Comparison of ENCODE assay signal across 28 cellular contexts in the genomic region with DNA sequence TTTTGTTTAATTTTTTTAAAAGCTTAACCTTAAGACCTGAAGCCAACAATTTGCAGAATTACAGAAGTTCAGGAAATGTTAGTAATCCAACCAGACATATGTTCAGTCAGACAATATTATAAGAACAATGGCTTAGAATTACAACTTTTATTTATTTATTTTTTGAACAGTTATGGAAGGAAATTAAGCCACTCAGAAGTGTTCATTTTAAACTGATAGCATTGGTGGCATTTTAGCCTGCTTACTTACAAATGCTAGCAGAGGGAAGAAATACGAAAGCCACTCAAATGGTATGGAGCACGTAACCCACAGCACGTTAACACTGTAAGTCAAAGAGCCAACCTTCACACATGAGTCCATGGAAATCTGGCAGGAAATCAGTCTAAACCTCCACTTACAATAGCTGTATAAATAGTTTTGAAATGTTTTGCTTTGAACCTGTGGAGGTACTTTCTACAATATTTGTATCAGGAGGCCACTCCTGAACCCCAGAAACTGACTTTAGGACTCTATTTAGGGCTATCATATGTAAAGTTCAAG.
"Had no signal": no experiment of that assay in that cellular context is flagged by ENCODE, and none has a peak within 500 bp of the region (broad histone marks: within the 10 kb centered on the region; RNA-seq: fewer than 3 reads in every experiment).

No MANE protein-coding gene starts in this region.

- H3K27me3 Mint-ChIP-seq: activated CD4-positive, alpha-beta T cell treated with anti-CD3 and anti-CD28 coated beads, Interleukin-2, amount 10 ng/mL, durations not matched to agents 24 days and 14 days; activated CD8-positive, alpha-beta memory T cell treated with anti-CD3 and anti-CD28 coated beads, Interleukin-2, amount 10 ng/mL, durations not matched to agents 7 days and 5 days; activated naive CD4-positive, alpha-beta T cell treated with anti-CD3 and anti-CD28 coated beads, Interleukin-2, amount 50 U/mL, for 24 hours; activated T-cell treated with anti-CD3 and anti-CD28 coated beads, Interleukin-2, amount 50 U/mL, for 24 hours; central memory CD8-positive, alpha-beta T cell; T-helper 17 cell had no signal

- FAIRE-seq: astrocyte had no signal

- H3K36me3 ChIP-seq: Peyer's patch had no signal

- H3K9me3 ChIP-seq: Peyer's patch had no signal

- H3K27ac Mint-ChIP-seq: activated CD4-positive, alpha-beta T cell treated with anti-CD3 and anti-CD28 coated beads, Interleukin-2, amount 10 ng/mL, durations not matched to agents 24 days and 14 days; activated CD8-positive, alpha-beta memory T cell treated with anti-CD3 and anti-CD28 coated beads, Interleukin-2, amount 10 ng/mL, durations not matched to agents 7 days and 5 days; activated naive CD4-positive, alpha-beta T cell treated with anti-CD3 and anti-CD28 coated beads, Interleukin-2, amount 50 U/mL, for 24 hours; activated T-cell treated with anti-CD3 and anti-CD28 coated beads, Interleukin-2, amount 50 U/mL, for 24 hours; activated T-helper 1 cell treated with anti-CD3 and anti-CD28 coated beads, Interleukin-12 subunit alpha, Interleukin-12 subunit beta, Interleukin-2, Interleukin-4 antibody, amounts not matched to agents 30 ng/mL and 10 ng/mL and 1 ng/mL, durations not matched to agents 14 hours and 24 hours and 36 hours; brain; T-helper 17 cell; WTC11 had no signal

- H3K36me3 Mint-ChIP-seq: brain, WTC11 had no signal

- DNase-seq: activated CD4-positive, alpha-beta T cell treated with anti-CD3 and anti-CD28 coated beads, Interleukin-2, amount 10 ng/mL, durations not matched to agents 24 days and 14 days; activated CD4-positive, alpha-beta T cell treated with anti-CD3 and anti-CD28 coated beads, Interleukin-2, amount 50 U/mL, for 48 hours; activated CD4-positive, CD25-positive, alpha-beta regulatory T cell treated with anti-CD3 and anti-CD28 coated beads, Interleukin-2, amount 50 U/mL, for 72 hours; activated CD8-positive, alpha-beta memory T cell treated with anti-CD3 and anti-CD28 coated beads, Interleukin-2, amount 10 ng/mL, durations not matched to agents 7 days and 5 days; activated effector memory CD4-positive, alpha-beta T cell treated with Interleukin-2 at 50 U/mL for 16 hours; activated naive CD4-positive, alpha-beta T cell; activated T-cell treated with anti-CD3 and anti-CD28 coated beads, Interleukin-2, amount 50 U/mL, for 24 hours; amygdala; KG1; NCI-H1092 treated with DMSO at 0.1 percent for 48 hours; NCI-H1417 treated with DMSO at 0.1 percent for 48 hours; NCI-H1694; NCI-H2029; NCI-H345; NCI-H510A; NCI-H526 treated with DMSO at 0.1 percent for 48 hours; NCI-H82; OCI-M1; Peyer's patch; SHP77 treated with DMSO at 0.1 percent for 48 hours; T-helper 17 cell; T-helper 9 cell had no signal

- H3K4me1 ChIP-seq: Peyer's patch had no signal

- H3K27me3 ChIP-seq: Peyer's patch had no signal

- ATAC-seq: activated CD8-positive, alpha-beta memory T cell treated with anti-CD3 and anti-CD28 coated beads, Interleukin-2, amount 10 ng/mL, durations not matched to agents 7 days and 5 days; T-helper 17 cell; WTC11 had no signal

- H3K9me3 Mint-ChIP-seq: activated naive CD4-positive, alpha-beta T cell treated with anti-CD3 and anti-CD28 coated beads, Interleukin-2, amount 50 U/mL, for 24 hours; activated T-cell treated with anti-CD3 and anti-CD28 coated beads, Interleukin-2, amount 50 U/mL, for 24 hours; activated T-helper 1 cell treated with anti-CD3 and anti-CD28 coated beads, Interleukin-12 subunit alpha, Interleukin-12 subunit beta, Interleukin-2, Interleukin-4 antibody, amounts not matched to agents 30 ng/mL and 10 ng/mL and 1 ng/mL, durations not matched to agents 14 hours and 24 hours and 36 hours; central memory CD8-positive, alpha-beta T cell; WTC11 had no signal

- H3K4me3 ChIP-seq: Peyer's patch had no signal

- H3K4me3 Mint-ChIP-seq: activated CD4-positive, alpha-beta T cell treated with anti-CD3 and anti-CD28 coated beads, Interleukin-2, amount 10 ng/mL, durations not matched to agents 24 days and 14 days; activated CD8-positive, alpha-beta memory T cell treated with anti-CD3 and anti-CD28 coated beads, Interleukin-2, amount 10 ng/mL, durations not matched to agents 7 days and 5 days; activated naive CD4-positive, alpha-beta T cell treated with anti-CD3 and anti-CD28 coated beads, Interleukin-2, amount 50 U/mL, for 24 hours; activated T-cell treated with anti-CD3 and anti-CD28 coated beads, Interleukin-2, amount 50 U/mL, for 24 hours; activated T-helper 1 cell treated with anti-CD3 and anti-CD28 coated beads, Interleukin-12 subunit alpha, Interleukin-12 subunit beta, Interleukin-2, Interleukin-4 antibody, amounts not matched to agents 30 ng/mL and 10 ng/mL and 1 ng/mL, durations not matched to agents 14 hours and 24 hours and 36 hours; brain; central memory CD8-positive, alpha-beta T cell; T-helper 17 cell; WTC11 had no signal
